In genomic region chr6:145787688-145788087, GRCh38 we compare ENCODE assay signal across 1 cellular context.
A peak's percentile ranks its signal among the peaks of the same experiment; 100 is the strongest.
TF ChIP-seq lines count a peak whose summit lies in the region.

No MANE protein-coding gene starts in this region.

TF ChIP-seq in K562, 482 proteins besides CTCF, POLR2A, EP300 and RAD21 (continued from another document and continues in another):
- no peak for TF ChIP-seq GMEB1 (CRISPR knock-in tag; IDR thresholded peaks at IDR 0.05)
- TF ChIP-seq HCFC1 (IDR thresholded peaks at IDR 0.05; ENCODE audit: low read depth, low read length), result no peak
- TF ChIP-seq ZNF407 (IDR thresholded peaks at IDR 0.05; ENCODE audit: low read depth), result no peak
- no peak for TF ChIP-seq ZNF174 (CRISPR knock-in tag; IDR thresholded peaks at IDR 0.05)
- no peak for TF ChIP-seq KLF6 (CRISPR knock-in tag; IDR thresholded peaks at IDR 0.05; ENCODE audit: borderline replicate concordance)
- no peak for TF ChIP-seq HMGN3 (IDR thresholded peaks at IDR 0.05; ENCODE audit: borderline replicate concordance, extremely low read depth, insufficient read length, low read depth, low read length)
- TF ChIP-seq SUPT5H (IDR thresholded peaks at IDR 0.05), result no peak
- no peak for TF ChIP-seq ZFPM2 (CRISPR knock-in tag; IDR thresholded peaks at IDR 0.05)
- no peak for TF ChIP-seq NEUROD1 (IDR thresholded peaks at IDR 0.05; ENCODE audit: borderline replicate concordance, low read depth, low read length, partially characterized antibody)
- no peak for TF ChIP-seq NBN (IDR thresholded peaks at IDR 0.05; ENCODE audit: low read depth)
- peak; percentile 98 for TF ChIP-seq MYNN (IDR thresholded peaks at IDR 0.05)
- no peak for TF ChIP-seq MYNN (CRISPR knock-in tag; IDR thresholded peaks at IDR 0.05)
- no peak for TF ChIP-seq MAZ (CRISPR knock-in tag; conservative IDR thresholded peaks at IDR 0.05 in 1 of 2, IDR thresholded peaks at IDR 0.05 in 1 of 2)
- no peak for TF ChIP-seq YBX1 (IDR thresholded peaks at IDR 0.05)
- TF ChIP-seq ZBTB33 (CRISPR knock-in tag; IDR thresholded peaks at IDR 0.05), result no peak
- TF ChIP-seq THAP7 (CRISPR knock-in tag; IDR thresholded peaks at IDR 0.05), result no peak
- no peak for TF ChIP-seq ELK3 (CRISPR knock-in tag; IDR thresholded peaks at IDR 0.05)
- no peak for TF ChIP-seq SNIP1 (IDR thresholded peaks at IDR 0.05; ENCODE audit: low read depth)
- TF ChIP-seq FOXO4 (CRISPR knock-in tag; IDR thresholded peaks at IDR 0.05), result no peak
- no peak for TF ChIP-seq ZC3H8 (IDR thresholded peaks at IDR 0.05)
- no peak for TF ChIP-seq PRDM10 (IDR thresholded peaks at IDR 0.05; ENCODE audit: partially characterized antibody)
- no peak for TF ChIP-seq RBM39 (optimal IDR thresholded peaks at IDR 0.05; ENCODE audit: low read depth, low read length)
- TF ChIP-seq SRSF7 (optimal IDR thresholded peaks at IDR 0.05; ENCODE audit: low read depth, low read length), result no peak
- no peak for TF ChIP-seq ETV1 (tag; conservative IDR thresholded peaks at IDR 0.05; ENCODE audit: low read depth)
- TF ChIP-seq MCM7 (IDR thresholded peaks at IDR 0.05), result no peak
- TF ChIP-seq BRD4 (IDR thresholded peaks at IDR 0.05), result no peak
- TF ChIP-seq SRSF9 (IDR thresholded peaks at IDR 0.05; ENCODE audit: borderline replicate concordance, low read depth, low read length), result no peak
- TF ChIP-seq HLTF (IDR thresholded peaks at IDR 0.05), result no peak
- no peak for TF ChIP-seq AFF4 (CRISPR knock-in tag; IDR thresholded peaks at IDR 0.05)
- TF ChIP-seq PCBP2 (IDR thresholded peaks at IDR 0.05; ENCODE audit: low read depth, low read length, poor library complexity, severe bottlenecking), result no peak
- TF ChIP-seq RBM17 (IDR thresholded peaks at IDR 0.05; ENCODE audit: borderline replicate concordance, low read depth, low read length), result no peak
- TF ChIP-seq HNRNPK (IDR thresholded peaks at IDR 0.05; ENCODE audit: low read depth, low read length, poor library complexity, severe bottlenecking), result no peak
- no peak for TF ChIP-seq THRAP3 (IDR thresholded peaks at IDR 0.05; ENCODE audit: borderline replicate concordance)
- TF ChIP-seq VEZF1 (CRISPR knock-in tag; IDR thresholded peaks at IDR 0.05), result peak; percentile 86
- no peak for TF ChIP-seq COPS2 (conservative IDR thresholded peaks at IDR 0.05)
